Comparison of ENCODE assay signal across 8 cellular contexts in genomic region chr20:57388953-57389694, GRCh38. TPM values are rescaled to one million over a fixed set of nuclear protein-coding genes. Genes with fewer than 3 reads are reported as not detected.
DNase-seq lines count a peak whose midpoint lies in the region; ATAC-seq and TF ChIP-seq lines count a peak whose summit lies in the region.

No MANE protein-coding gene starts in this region.

- peak overlapping the region; percentile 98 for H3K27ac Mint-ChIP-seq in activated CD4-positive, alpha-beta T cell treated with anti-CD3 and anti-CD28 coated beads, Interleukin-2, amount 10 ng/mL, durations not matched to agents 24 days and 14 days
- H3K27ac Mint-ChIP-seq in stimulated activated memory B cell treated with anti-CD40 and anti-IgM and Interleukin-4, amounts not matched to agents 10 μg/mL and 1 μg/mL and 100 μg/mL, for 72 hours = peak overlapping the region; percentile 91

- TF ChIP-seq CTCF in 22Rv1 (IDR thresholded peaks at IDR 0.05) = 0 out of 2 replicates have a peak, but pooled peaks have one; percentile 7
- no peak for TF ChIP-seq CTCF in lung (IDR thresholded peaks at IDR 0.05; ENCODE audit: control extremely low read depth, extremely low read depth)

- H3K36me3 ChIP-seq in MG63 (peaks cover 23% of the 10 kb centered on the region), lung (ENCODE audit: control insufficient read depth in 2 of 2, insufficient read depth in 2 of 2, low read length in 2 of 2) (peaks cover 0 to 7% of the 10 kb centered on the region in 2 donors)
- peaks cover 10% of the 10 kb centered on the region for H3K36me3 ChIP-seq in effector memory CD4-positive, alpha-beta T cell (ENCODE audit: control insufficient read depth, insufficient read depth, low read length)

- peak; percentile 67 for DNase-seq in MG63
- peak; percentile 88 for DNase-seq in activated CD4-positive, alpha-beta T cell treated with anti-CD3 and anti-CD28 coated beads, Interleukin-2, amount 10 ng/mL, durations not matched to agents 24 days and 14 days
- peak; percentile 30 to 40 (median 38) for DNase-seq in effector memory CD4-positive, alpha-beta T cell
- DNase-seq in lung (ENCODE audit: low spot score) = peak; percentile 75

- H3K27ac ChIP-seq in 22Rv1 (no peak overlapping the region), lung (ENCODE audit: low read depth in 1 of 2, low read length in 1 of 2) (peak overlapping the region; percentile 57 to 64)
- peak overlapping the region; percentile 71 for H3K27ac ChIP-seq in effector memory CD4-positive, alpha-beta T cell (ENCODE audit: insufficient read depth, low read length, poor library complexity, severe bottlenecking)

- ATAC-seq in GM18502 (IDR thresholded peaks at IDR 0.05; ENCODE audit: poor library complexity, unreplicated experiment) (peak; percentile 28), lung (ENCODE audit: insufficient read depth, low FRiP score) (peak; percentile 81), HG03097 (IDR thresholded peaks at IDR 0.05; ENCODE audit: low FRiP score, unreplicated experiment) (no peak)
- peak; percentile 53 for ATAC-seq in stimulated activated memory B cell treated with anti-CD40 and anti-IgM and Interleukin-4, amounts not matched to agents 10 μg/mL and 1 μg/mL and 100 μg/mL, for 72 hours

- H3K4me3 ChIP-seq in MG63 = no peak overlapping the region
- peak overlapping the region; percentile 30 for H3K4me3 ChIP-seq in effector memory CD4-positive, alpha-beta T cell (ENCODE audit: insufficient read depth, low read depth, low read length, poor library complexity, severe bottlenecking)
- no peak overlapping the region for H3K4me3 ChIP-seq in lung

- peaks cover 27% of the 10 kb centered on the region for H3K36me3 Mint-ChIP-seq in activated CD4-positive, alpha-beta T cell treated with anti-CD3 and anti-CD28 coated beads, Interleukin-2, amount 10 ng/mL, durations not matched to agents 24 days and 14 days (ENCODE audit: low read depth)
- peaks cover 33% of the 10 kb centered on the region for H3K36me3 Mint-ChIP-seq in stimulated activated memory B cell treated with anti-CD40 and anti-IgM and Interleukin-4, amounts not matched to agents 10 μg/mL and 1 μg/mL and 100 μg/mL, for 72 hours

- no peaks in the 10 kb centered on the region for H3K9me3 Mint-ChIP-seq in activated CD4-positive, alpha-beta T cell treated with anti-CD3 and anti-CD28 coated beads, Interleukin-2, amount 10 ng/mL, durations not matched to agents 24 days and 14 days
- H3K9me3 Mint-ChIP-seq in stimulated activated memory B cell treated with anti-CD40 and anti-IgM and Interleukin-4, amounts not matched to agents 10 μg/mL and 1 μg/mL and 100 μg/mL, for 72 hours = no peaks in the 10 kb centered on the region

- WGBS in lung, 2 donors = 4 to 9% methylated on average over 44 to 57 of the region's 57 CpGs

- H3K4me1 ChIP-seq in effector memory CD4-positive, alpha-beta T cell (ENCODE audit: control insufficient read depth, insufficient read depth, low read length, poor library complexity, severe bottlenecking) = peaks cover 33% of the 10 kb centered on the region
- peaks cover 0 to 30% of the 10 kb centered on the region in 2 donors for H3K4me1 ChIP-seq in lung (ENCODE audit: control insufficient read depth in 2 of 2, insufficient read depth in 2 of 2, low read length in 2 of 2)

- intact Hi-C loops in activated CD4-positive, alpha-beta T cell treated with anti-CD3 and anti-CD28 coated beads, Interleukin-2, amount 10 ng/mL, durations not matched to agents 24 days and 14 days (cut with micrococcal nuclease) = loop anchor here (1.0 kb wide), 1 partner anchor 9 kb away; no protein-coding TSS in a partner anchor

- H3K27me3 ChIP-seq in MG63 = no peaks in the 10 kb centered on the region
- H3K27me3 ChIP-seq in effector memory CD4-positive, alpha-beta T cell (replicated peaks; ENCODE audit: control insufficient read depth, insufficient read depth, low read length, poor library complexity, severe bottlenecking) = no peaks in the 10 kb centered on the region
- no peaks in the 10 kb centered on the region for H3K27me3 ChIP-seq in lung (ENCODE audit: control insufficient read depth, insufficient read depth)

- H3K27me3 Mint-ChIP-seq in activated CD4-positive, alpha-beta T cell treated with anti-CD3 and anti-CD28 coated beads, Interleukin-2, amount 10 ng/mL, durations not matched to agents 24 days and 14 days = no peaks in the 10 kb centered on the region
- H3K27me3 Mint-ChIP-seq in stimulated activated memory B cell treated with anti-CD40 and anti-IgM and Interleukin-4, amounts not matched to agents 10 μg/mL and 1 μg/mL and 100 μg/mL, for 72 hours = no peaks in the 10 kb centered on the region

- peaks cover 22% of the 10 kb centered on the region for H3K4me1 Mint-ChIP-seq in activated CD4-positive, alpha-beta T cell treated with anti-CD3 and anti-CD28 coated beads, Interleukin-2, amount 10 ng/mL, durations not matched to agents 24 days and 14 days
- peaks cover 40% of the 10 kb centered on the region for H3K4me1 Mint-ChIP-seq in stimulated activated memory B cell treated with anti-CD40 and anti-IgM and Interleukin-4, amounts not matched to agents 10 μg/mL and 1 μg/mL and 100 μg/mL, for 72 hours

- H3K9me3 ChIP-seq in MG63 = no peaks in the 10 kb centered on the region
- no peaks in the 10 kb centered on the region for H3K9me3 ChIP-seq in effector memory CD4-positive, alpha-beta T cell (ENCODE audit: control insufficient read depth, low read length)
- H3K9me3 ChIP-seq in lung (ENCODE audit: control insufficient read depth in 2 of 2, insufficient read depth in 1 of 2, low read length in 1 of 2) = no peaks in the 10 kb centered on the region

- peak overlapping the region; percentile 88 for H3K4me3 Mint-ChIP-seq in activated CD4-positive, alpha-beta T cell treated with anti-CD3 and anti-CD28 coated beads, Interleukin-2, amount 10 ng/mL, durations not matched to agents 24 days and 14 days
- peak overlapping the region; percentile 94 for H3K4me3 Mint-ChIP-seq in stimulated activated memory B cell treated with anti-CD40 and anti-IgM and Interleukin-4, amounts not matched to agents 10 μg/mL and 1 μg/mL and 100 μg/mL, for 72 hours

RNA-seq across cellular contexts. Expression of gene RBM38, which starts 2.1 kb away (rescaled TPM):
- 50.0 and 51.2 TPM in 2 replicates for total RNA-seq in MG63 (2014; rRNA removed; shearing (Covaris generic); ENCODE audit: low replicate concordance)
- 100 and 103 TPM in 2 replicates for total RNA-seq in activated CD4-positive, alpha-beta T cell treated with anti-CD3 and anti-CD28 coated beads, Interleukin-2, amount 10 ng/mL, durations not matched to agents 24 days and 14 days
- 10 to 100 TPM; 32.3 to 38.6 TPM for total RNA-seq in lung
- 10 to 100 TPM; 23.1 to 29.5 TPM for polyA plus RNA-seq in lung

RNA-seq across cellular contexts. Expression of gene RAE1, which starts 38.1 kb away (rescaled TPM):
- 74.3 and 85.5 TPM in 2 replicates for total RNA-seq in MG63 (2014; rRNA removed; shearing (Covaris generic); ENCODE audit: low replicate concordance)
- 58.2 and 63.4 TPM in 2 replicates for total RNA-seq in activated CD4-positive, alpha-beta T cell treated with anti-CD3 and anti-CD28 coated beads, Interleukin-2, amount 10 ng/mL, durations not matched to agents 24 days and 14 days
- 10 to 100 TPM; 20.3 to 31.0 TPM for total RNA-seq in lung
- polyA plus RNA-seq in lung = 10 to 100 TPM in 1 of 2 donors, 1 to 10 TPM in 1; 9.7 to 21.1 TPM

RNA-seq across cellular contexts. Expression of gene SPO11, which starts 59.5 kb away (rescaled TPM):
- total RNA-seq in MG63 (2014; rRNA removed; shearing (Covaris generic); ENCODE audit: low replicate concordance) = not detected in 2 replicates
- total RNA-seq in activated CD4-positive, alpha-beta T cell treated with anti-CD3 and anti-CD28 coated beads, Interleukin-2, amount 10 ng/mL, durations not matched to agents 24 days and 14 days = not detected in 2 replicates
- total RNA-seq in lung = not detected
- polyA plus RNA-seq in lung = not detected

Comparison
In these comparisons a context has a peak if more than half of its experiments do, and no peak if none do; other contexts are left out.
1. DNase-seq: peak in every context shown above with its lines; median percentile 88 in activated CD4-positive, alpha-beta T cell treated with anti-CD3 and anti-CD28 coated beads, Interleukin-2, amount 10 ng/mL, durations not matched to agents 24 days and 14 days; 75 in lung; 67 in MG63; 38 in effector memory CD4-positive, alpha-beta T cell.